17 cellular contexts compared by ENCODE assay signal in genomic region chr3:43583481-43583880, GRCh38. TPM values are rescaled to one million over a fixed set of nuclear protein-coding genes. Genes with fewer than 3 reads are reported as not detected.
DNase-seq lines count a peak whose midpoint lies in the region; ATAC-seq and TF ChIP-seq lines count a peak whose summit lies in the region.
"Had no signal": no experiment of that assay in that cellular context is flagged by ENCODE, and none has a peak within 500 bp of the region (broad histone marks: within the 10 kb centered on the region; RNA-seq: fewer than 3 reads in every experiment).

No MANE protein-coding gene starts in this region.

- intact Hi-C loops in sigmoid colon (cut with DNase I) = loop anchor here (5.0 kb wide), 1 partner anchor 39 kb away; the partner anchor contains the start of gene ANO10

- DNase-seq in activated CD4-positive, alpha-beta T cell treated with anti-CD3 and anti-CD28 coated beads for 48 hours = peak; percentile 22
- DNase-seq in activated CD4-positive, alpha-beta T cell treated with anti-CD3 and anti-CD28 coated beads, Interleukin-2, amount 50 U/mL, for 4 hours = no peak
- DNase-seq in Karpas-422 (peak; percentile 63), chondrocyte (ENCODE audit: low spot score) (no peak), sigmoid colon (no peak), middle frontal gyrus (ENCODE audit: extremely low spot score, low spot score) (no peak)
- DNase-seq: activated CD4-positive, CD25-positive, alpha-beta regulatory T cell treated with anti-CD3 and anti-CD28 coated beads, Interleukin-2, amount 50 U/mL, for 72 hours; activated T-cell treated with anti-CD3 and anti-CD28 coated beads, Interleukin-2, amount 50 U/mL, for 1 hour; CD4-positive, alpha-beta T cell; colonic mucosa; NCI-H2029 treated with DMSO at 0.1 percent for 48 hours; NCI-H526; nucleus accumbens; spleen had no signal

- no peaks in the 10 kb centered on the region for H3K79me2 ChIP-seq in Karpas-422 (ENCODE audit: low read length)

- H3K27ac Mint-ChIP-seq in chondrocyte (ENCODE audit: unreplicated experiment) = no peak overlapping the region
- H3K27ac Mint-ChIP-seq: CD4-positive, alpha-beta T cell had no signal

- H3K27me3 Mint-ChIP-seq in chondrocyte (ENCODE audit: low read depth) = no peaks in the 10 kb centered on the region
- H3K27me3 Mint-ChIP-seq: CD4-positive, alpha-beta T cell had no signal

- TF ChIP-seq CTCF in chondrocyte (IDR thresholded peaks at IDR 0.05) = peak; percentile 37
- no peak for TF ChIP-seq CTCF in sigmoid colon (IDR thresholded peaks at IDR 0.05)

- no peak overlapping the region for H3K9ac ChIP-seq in Karpas-422 (ENCODE audit: low read length)

- H3K36me3 ChIP-seq in Karpas-422 (ENCODE audit: insufficient read depth, low read length) (no peaks in the 10 kb centered on the region), sigmoid colon (no peaks in the 10 kb centered on the region)
- H3K36me3 ChIP-seq: colonic mucosa had no signal

- no peak overlapping the region for H3K4me3 Mint-ChIP-seq in chondrocyte (ENCODE audit: unreplicated experiment)
- H3K4me3 Mint-ChIP-seq: CD4-positive, alpha-beta T cell had no signal

- peaks cover 39% of the 10 kb centered on the region for H3K4me1 Mint-ChIP-seq in chondrocyte (ENCODE audit: low read depth)

- no peaks in the 10 kb centered on the region for H3K27me3 ChIP-seq in Karpas-422 (ENCODE audit: low read length)
- H3K27me3 ChIP-seq in sigmoid colon = no peaks in the 10 kb centered on the region
- H3K27me3 ChIP-seq: colonic mucosa, spleen had no signal

- no peaks in the 10 kb centered on the region for H3K9me3 Mint-ChIP-seq in chondrocyte (ENCODE audit: low read depth)
- H3K9me3 Mint-ChIP-seq: CD4-positive, alpha-beta T cell had no signal

- no peaks in the 10 kb centered on the region for H4K20me1 ChIP-seq in Karpas-422 (ENCODE audit: insufficient read depth, low read depth, low read length)

- no peak for TF ChIP-seq EP300 in sigmoid colon (IDR thresholded peaks at IDR 0.05)

- H3K9me2 ChIP-seq in Karpas-422 (replicated peaks; ENCODE audit: insufficient read depth, low read length) = no peaks in the 10 kb centered on the region

- no peak overlapping the region for H3K4me3 ChIP-seq in Karpas-422 (ENCODE audit: low read length)
- H3K4me3 ChIP-seq in sigmoid colon = no peak overlapping the region
- H3K4me3 ChIP-seq: colonic mucosa, spleen had no signal

- no peak for TF ChIP-seq POLR2A in sigmoid colon (IDR thresholded peaks at IDR 0.05)

- H3K27ac ChIP-seq in Karpas-422 (ENCODE audit: low read length) (no peak overlapping the region), sigmoid colon (peak overlapping the region; percentile 50 to 70 (median 64))
- H3K27ac ChIP-seq: colonic mucosa, RWPE1, spleen had no signal

- H3K9me3 ChIP-seq in Karpas-422 (ENCODE audit: low read length) (no peaks in the 10 kb centered on the region), sigmoid colon (no peaks in the 10 kb centered on the region)
- H3K9me3 ChIP-seq: colonic mucosa, spleen had no signal

- WGBS in sigmoid colon, 2 donors = 84 to 92% methylated on average over 4 of the region's 4 CpGs

- H3K4me1 ChIP-seq in Karpas-422 (ENCODE audit: low read length) = no peaks in the 10 kb centered on the region
- H3K4me1 ChIP-seq in sigmoid colon = peaks cover 0 to 27% (median 22%) of the 10 kb centered on the region in 4 donors
- H3K4me1 ChIP-seq: colonic mucosa had no signal

- ATAC-seq in HG02623 (IDR thresholded peaks at IDR 0.05; ENCODE audit: unreplicated experiment) = no peak
- no peak for ATAC-seq in HG02798 (IDR thresholded peaks at IDR 0.05; ENCODE audit: poor library complexity, unreplicated experiment)

- H3K36me3 Mint-ChIP-seq in chondrocyte (ENCODE audit: low read depth) = peaks cover 2% of the 10 kb centered on the region

- no peak overlapping the region for H2AFZ ChIP-seq in Karpas-422 (ENCODE audit: low read length)

- H3K4me2 ChIP-seq in Karpas-422 (ENCODE audit: low read depth, low read length, poor library complexity, severe bottlenecking) = no peak overlapping the region

RNA-seq across cellular contexts. Expression of gene ANO10, which starts 38.3 kb away (rescaled TPM):
- 2.8 and 3.2 TPM in 2 replicates for total RNA-seq in Karpas-422 (2014; rRNA removed; shearing (Covaris generic); ENCODE audit: low replicate concordance)
- 47.4 to 56.9 TPM (median 55.5 TPM) in 3 replicates for total RNA-seq in chondrocyte
- 10 to 100 TPM; 14.5 to 30.5 (median 17.5) TPM for total RNA-seq in sigmoid colon
- 10 to 100 TPM in 2 of 3 donors, 1 to 10 TPM in 1; 9.0 to 30.2 (median 11.1) TPM for polyA plus RNA-seq in sigmoid colon

Comparison
In these comparisons a context has a peak if more than half of its experiments do, and no peak if none do; other contexts are left out.
1. DNase-seq: peak in activated CD4-positive, alpha-beta T cell treated with anti-CD3 and anti-CD28 coated beads for 48 hours (single experiment) and Karpas-422 (single experiment); none in activated CD4-positive, alpha-beta T cell treated with anti-CD3 and anti-CD28 coated beads, Interleukin-2, amount 50 U/mL, for 4 hours (0 of 2), chondrocyte (single experiment), sigmoid colon (single experiment) and middle frontal gyrus (single experiment).